In genomic region chr14:29548948-29549370, GRCh38 we compare ENCODE assay signal across 1 cellular context.
TF ChIP-seq lines count a peak whose summit lies in the region.

No MANE protein-coding gene starts in this region.

TF ChIP-seq in H1, 55 proteins besides CTCF, POLR2A, EP300 and RAD21 (continued from another document):
- TF ChIP-seq SIX5 (IDR thresholded peaks at IDR 0.05; ENCODE audit: low read depth, low read length) = no peak
TF ChIP-seq in H1: peak in this region for 0.
